10 cellular contexts compared by ENCODE assay signal in the genomic region with DNA sequence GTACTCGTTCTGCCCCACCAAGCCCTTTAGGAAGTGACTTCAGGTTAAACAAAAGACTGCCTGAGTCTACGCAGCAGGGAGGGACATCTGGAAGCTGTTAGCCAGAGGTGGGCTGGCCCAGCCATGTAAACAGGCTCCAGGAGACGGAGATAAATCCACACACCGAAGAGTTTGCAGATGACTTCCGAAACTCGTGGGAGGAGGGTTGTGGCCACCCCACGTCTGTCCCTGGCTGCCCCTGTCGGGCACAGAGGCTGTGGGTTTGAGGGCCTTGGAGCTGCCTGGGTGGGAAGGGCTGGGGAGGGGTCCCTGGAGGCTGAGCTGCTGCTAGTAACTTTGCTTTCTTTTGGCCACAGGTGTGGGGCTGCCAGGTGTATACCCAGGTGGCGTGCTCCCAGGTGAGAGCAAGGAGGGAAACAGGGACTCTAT. TPM values are rescaled to one million over a fixed set of nuclear protein-coding genes. Genes with fewer than 3 reads are reported as not detected.
DNase-seq lines count a peak whose midpoint lies in the region; ATAC-seq and TF ChIP-seq lines count a peak whose summit lies in the region.
"Had no signal": no experiment of that assay in that cellular context is flagged by ENCODE, and none has a peak within 500 bp of the region (broad histone marks: within the 10 kb centered on the region; RNA-seq: fewer than 3 reads in every experiment).

No MANE protein-coding gene starts in this region.

- H3K4me1 ChIP-seq in breast epithelium (peaks cover 7 to 25% of the 10 kb centered on the region in 2 donors), uterus (peaks cover 4 to 6% of the 10 kb centered on the region in 2 donors)

- H3K9me3 ChIP-seq in breast epithelium (no peaks in the 10 kb centered on the region), uterus (no peaks in the 10 kb centered on the region)
- H3K9me3 ChIP-seq: gastrocnemius medialis had no signal

- H3K4me1 Mint-ChIP-seq in MCF 10A (ENCODE audit: insufficient read depth, unreplicated experiment): peaks cover 6% of the 10 kb centered on the region
- H3K4me1 Mint-ChIP-seq: activated CD4-positive, alpha-beta memory T cell treated with anti-CD3 and anti-CD28 coated beads, Interleukin-2, amount 10 ng/mL, durations not matched to agents 7 days and 5 days had no signal

- DNase-seq in breast epithelium (ENCODE audit: low spot score in 2 of 2) (no peak), MCF 10A (ENCODE audit: unreplicated experiment) (no peak), left colon (no peak), uterus (peak; percentile 57 to 60), NCI-H187 treated with DMSO at 0.1 percent for 48 hours (lab: John Stamatoyannopoulos, UW) (no peak), D341Med (ENCODE audit: low spot score) (no peak)
- DNase-seq: activated CD4-positive, alpha-beta memory T cell treated with anti-CD3 and anti-CD28 coated beads, Interleukin-2, amount 10 ng/mL, durations not matched to agents 7 days and 5 days; gastrocnemius medialis had no signal

- no peaks in the 10 kb centered on the region for H3K9me3 Mint-ChIP-seq in MCF 10A (ENCODE audit: unreplicated experiment)
- H3K9me3 Mint-ChIP-seq: activated CD4-positive, alpha-beta memory T cell treated with anti-CD3 and anti-CD28 coated beads, Interleukin-2, amount 10 ng/mL, durations not matched to agents 7 days and 5 days had no signal

- intact Hi-C loops in breast epithelium (cut with DNase I; ENCODE audit: low total_unique reads) (no loop called here), MCF 10A (cut with micrococcal nuclease) (no loop called here), left colon (cut with DNase I, micrococcal nuclease) (no loop called here), uterus (cut with DNase I; ENCODE audit: low total_unique reads) (no loop called here)

- no peak for TF ChIP-seq CTCF in breast epithelium (IDR thresholded peaks at IDR 0.05)
- no peak for TF ChIP-seq CTCF in MCF 10A (IDR thresholded peaks at IDR 0.05; ENCODE audit: unreplicated experiment)
- TF ChIP-seq CTCF in VCaP (conservative IDR thresholded peaks at IDR 0.05): no peak
- TF ChIP-seq CTCF in uterus (IDR thresholded peaks at IDR 0.05): no peak

- POLR2A ChIA-PET in MCF 10A (lab: Yijun Ruan, JAX): no interaction called here

- H3K27ac ChIP-seq in breast epithelium (peak overlapping the region; percentile 65 to 81), VCaP (peak overlapping the region; percentile 77), uterus (peak overlapping the region; percentile 24 to 75)
- H3K27ac ChIP-seq: gastrocnemius medialis had no signal

- BruUV-seq in MCF 10A (replicated peaks; lab: Mats Ljungman, UMichigan): no TSS peak

- H3K4me3 Mint-ChIP-seq in MCF 10A (ENCODE audit: unreplicated experiment): no peak overlapping the region
- H3K4me3 Mint-ChIP-seq: activated CD4-positive, alpha-beta memory T cell treated with anti-CD3 and anti-CD28 coated beads, Interleukin-2, amount 10 ng/mL, durations not matched to agents 7 days and 5 days had no signal

- H3K27me3 ChIP-seq in breast epithelium: no peaks in the 10 kb centered on the region
- no peaks in the 10 kb centered on the region for H3K27me3 ChIP-seq in uterus
- H3K27me3 ChIP-seq: gastrocnemius medialis had no signal

- ATAC-seq in left colon: peak; percentile 45
- no peak for ATAC-seq in HG02884 (IDR thresholded peaks at IDR 0.05; ENCODE audit: unreplicated experiment)
- ATAC-seq: gastrocnemius medialis had no signal

- no peaks in the 10 kb centered on the region for H3K27me3 Mint-ChIP-seq in MCF 10A (ENCODE audit: insufficient read depth, unreplicated experiment)
- H3K27me3 Mint-ChIP-seq: activated CD4-positive, alpha-beta memory T cell treated with anti-CD3 and anti-CD28 coated beads, Interleukin-2, amount 10 ng/mL, durations not matched to agents 7 days and 5 days had no signal

- H3K4me3 ChIP-seq in breast epithelium (peak overlapping the region in 2 of 3 donors; percentile 22 to 39), uterus (no peak overlapping the region)
- H3K4me3 ChIP-seq: gastrocnemius medialis had no signal

- no peaks in the 10 kb centered on the region for H3K36me3 ChIP-seq in breast epithelium
- H3K36me3 ChIP-seq in uterus: no peaks in the 10 kb centered on the region
- H3K36me3 ChIP-seq: gastrocnemius medialis had no signal

- no peak overlapping the region for H3K27ac Mint-ChIP-seq in MCF 10A (ENCODE audit: low read depth, unreplicated experiment)
- H3K27ac Mint-ChIP-seq: activated CD4-positive, alpha-beta memory T cell treated with anti-CD3 and anti-CD28 coated beads, Interleukin-2, amount 10 ng/mL, durations not matched to agents 7 days and 5 days had no signal

- no peak for TF ChIP-seq POLR2A in breast epithelium (IDR thresholded peaks at IDR 0.05)
- no peak for TF ChIP-seq POLR2A in uterus (IDR thresholded peaks at IDR 0.05)

- H3K36me3 Mint-ChIP-seq in MCF 10A (ENCODE audit: insufficient read depth, unreplicated experiment): no peaks in the 10 kb centered on the region

- CTCF ChIA-PET in MCF 10A (lab: Yijun Ruan, JAX): interaction anchor here (0.7 kb wide), 1 partner anchor 16 kb away, joined by 3 read pairs; no protein-coding TSS in a partner anchor

RNA-seq across cellular contexts. Expression of a gene that starts 15.6 kb away (rescaled TPM):
- 100 to 1,000 TPM in 1 of 3 donors, 10 to 100 TPM in 2; 25.9 to 134 (median 31.8) TPM for total RNA-seq in breast epithelium
- not detected in 2 replicates for total RNA-seq in MCF 10A (2022)
- total RNA-seq in left colon: 10 to 100 TPM; 10.3 to 15.0 TPM
- total RNA-seq in uterus: 100 to 1,000 TPM in 2 of 4 donors, 10 to 100 TPM in 1, 1 to 10 TPM in 1; 4.1 to 427 (median 92.4) TPM
- total RNA-seq: activated CD4-positive, alpha-beta memory T cell treated with anti-CD3 and anti-CD28 coated beads, Interleukin-2, amount 10 ng/mL, durations not matched to agents 7 days and 5 days had no signal

RNA-seq across cellular contexts. Expression of a gene that starts 40.1 kb away (rescaled TPM):
- total RNA-seq in breast epithelium (10 to 100 TPM; 18.0 to 18.6 (median 18.1) TPM), MCF 10A (2022) (21.4 and 23.4 TPM in 2 replicates), left colon (10 to 100 TPM; 12.2 to 14.3 TPM), uterus (10 to 100 TPM in 2 of 4 donors, 1 to 10 TPM in 2; 1.8 to 22.4 (median 11.4) TPM)

Comparison
In these comparisons a context has a peak if more than half of its experiments do, and no peak if none do; other contexts are left out.
1. DNase-seq: peak in uterus (2 of 2); none in breast epithelium (0 of 2), MCF 10A (single experiment), left colon (0 of 2), NCI-H187 treated with DMSO at 0.1 percent for 48 hours (single experiment) and D341Med (single experiment).
2. H3K4me3 ChIP-seq: peak in breast epithelium (2 of 3); none in uterus (0 of 2).
3. Peak in every context shown above with its lines, with median percentiles within 50 percentile points of each other: H3K27ac ChIP-seq.